9 cellular contexts compared by ENCODE assay signal in the genomic region with DNA sequence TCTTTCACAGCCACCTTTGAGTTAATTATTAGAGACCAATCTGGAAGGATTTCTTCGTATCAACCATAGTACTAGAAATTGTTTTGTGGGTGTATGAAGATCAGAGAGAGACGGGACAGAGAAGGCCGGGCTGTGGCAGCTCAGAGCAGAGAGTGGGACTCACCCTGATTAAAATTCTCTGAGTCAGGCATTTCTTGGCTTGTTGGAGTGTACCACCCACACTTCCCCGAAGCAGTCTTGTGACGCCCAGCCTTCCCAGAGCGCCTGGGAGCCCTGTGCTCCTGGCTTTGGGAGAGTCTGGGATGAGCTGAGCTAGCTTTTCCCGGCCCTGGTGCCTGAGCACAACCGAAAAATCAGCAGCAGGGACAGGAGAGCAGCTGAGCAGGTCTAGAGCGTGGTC. TPM values are rescaled to one million over a fixed set of nuclear protein-coding genes. Genes with fewer than 3 reads are reported as not detected.
DNase-seq lines count a peak whose midpoint lies in the region; ATAC-seq and TF ChIP-seq lines count a peak whose summit lies in the region.
"Had no signal": no experiment of that assay in that cellular context is flagged by ENCODE, and none has a peak within 500 bp of the region (broad histone marks: within the 10 kb centered on the region; RNA-seq: fewer than 3 reads in every experiment).

No MANE protein-coding gene starts in this region.

- H3K27ac ChIP-seq in endodermal cell (ENCODE audit: low read depth, low read length), result no peak overlapping the region
- H3K27ac ChIP-seq in mesodermal cell (ENCODE audit: low read depth, low read length, severe bottlenecking), result peak overlapping the region; percentile 69
- peak overlapping the region; percentile 50 to 80 (median 75) for H3K27ac ChIP-seq in thyroid gland
- H3K27ac ChIP-seq in CD4-positive, alpha-beta memory T cell (ENCODE audit: low read depth, low read length), result no peak overlapping the region

- peak in 1 of 2 donors; percentile 16 for TF ChIP-seq POLR2A in thyroid gland (IDR thresholded peaks at IDR 0.05)

- H3K4me1 ChIP-seq in endodermal cell (ENCODE audit: control insufficient read depth, insufficient read depth, low read length), result no peaks in the 10 kb centered on the region
- peaks cover 4% of the 10 kb centered on the region for H3K4me1 ChIP-seq in mesodermal cell (ENCODE audit: control insufficient read depth, insufficient read depth, low read length, poor library complexity, severe bottlenecking)
- H3K4me1 ChIP-seq in thyroid gland, result peaks cover 12 to 46% of the 10 kb centered on the region in 2 donors
- H3K4me1 ChIP-seq in CD4-positive, alpha-beta memory T cell (ENCODE audit: insufficient read depth, low read length), result no peaks in the 10 kb centered on the region

- WGBS in endodermal cell (ENCODE audit: insufficient coverage in 1 of 2, insufficient read length in 1 of 2), 2 experiments, result 89 to 90% methylated on average over 7 to 9 of the region's 9 CpGs
- WGBS in mesodermal cell (ENCODE audit: insufficient coverage in 2 of 2), 2 experiments, result 85 to 93% methylated on average over 7 to 9 of the region's 9 CpGs
- WGBS in thyroid gland, 2 donors, result 63 to 67% methylated on average over 7 to 9 of the region's 9 CpGs

- peaks cover 36% of the 10 kb centered on the region for H3K36me3 Mint-ChIP-seq in endodermal cell (ENCODE audit: low read depth)
- peaks cover 5 to 12% of the 10 kb centered on the region in 2 donors for H3K36me3 Mint-ChIP-seq in CD4-positive, alpha-beta memory T cell

- H3K4me3 ChIP-seq in endodermal cell (ENCODE audit: low read length) (no peak overlapping the region), mesodermal cell (ENCODE audit: extremely low read depth, insufficient read depth, low read length, poor library complexity, severe bottlenecking) (no peak overlapping the region), thyroid gland (replicated peaks in 1 of 3) (no peak overlapping the region)
- no peak overlapping the region for H3K4me3 ChIP-seq in CD4-positive, alpha-beta memory T cell (ENCODE audit: low read length in 2 of 2)

- H3K27ac Mint-ChIP-seq in endodermal cell, result peak overlapping the region; percentile 24
- H3K27ac Mint-ChIP-seq in CD4-positive, alpha-beta memory T cell, result peak overlapping the region in 1 of 7 donors; percentile 71
- H3K27ac Mint-ChIP-seq: activated CD4-positive, alpha-beta T cell treated with anti-CD3 and anti-CD28 coated beads for 36 hours had no signal

- H3K27me3 ChIP-seq in endodermal cell (ENCODE audit: control insufficient read depth, insufficient read depth, low read length, poor library complexity, severe bottlenecking) (no peaks in the 10 kb centered on the region), thyroid gland (no peaks in the 10 kb centered on the region)
- H3K27me3 ChIP-seq in CD4-positive, alpha-beta memory T cell (ENCODE audit: insufficient read depth, low read length), result no peaks in the 10 kb centered on the region

- POLR2A ChIA-PET in CD4-positive, alpha-beta memory T cell (lab: Charles Lee; ENCODE audit: partially characterized antibody), result no interaction called here

- DNase-seq in NCI-H226 (peak; percentile 87), endodermal cell (peak; percentile 53), thyroid gland (peak; percentile 36 to 40)
- DNase-seq in CD4-positive, alpha-beta memory T cell, result no peak
- DNase-seq: activated CD4-positive, alpha-beta T cell treated with anti-CD3 and anti-CD28 coated beads for 36 hours had no signal

- ATAC-seq in GM19455 (IDR thresholded peaks at IDR 0.05; ENCODE audit: unreplicated experiment) (no peak), GM21526 (IDR thresholded peaks at IDR 0.05; ENCODE audit: low FRiP score, unreplicated experiment) (no peak), GM19467 (IDR thresholded peaks at IDR 0.05; ENCODE audit: unreplicated experiment) (no peak)
- ATAC-seq: activated CD4-positive, alpha-beta T cell treated with anti-CD3 and anti-CD28 coated beads for 36 hours had no signal

- no peak overlapping the region for H3K9ac ChIP-seq in endodermal cell (ENCODE audit: extremely low read depth, low read length, poor library complexity, severe bottlenecking)

- intact Hi-C loops in thyroid gland (cut with DNase I), result no loop called here
- intact Hi-C loops in CD4-positive, alpha-beta memory T cell (cut with micrococcal nuclease), result no loop called here

- H3K4me3 Mint-ChIP-seq in endodermal cell, result no peak overlapping the region
- no peak overlapping the region for H3K4me3 Mint-ChIP-seq in CD4-positive, alpha-beta memory T cell
- H3K4me3 Mint-ChIP-seq: activated CD4-positive, alpha-beta T cell treated with anti-CD3 and anti-CD28 coated beads for 36 hours had no signal

- no peaks in the 10 kb centered on the region for H3K9me3 ChIP-seq in endodermal cell (ENCODE audit: control insufficient read depth, low read length)
- H3K9me3 ChIP-seq in mesodermal cell (ENCODE audit: control insufficient read depth, low read length), result no peaks in the 10 kb centered on the region
- H3K9me3 ChIP-seq in thyroid gland, result no peaks in the 10 kb centered on the region
- no peaks in the 10 kb centered on the region for H3K9me3 ChIP-seq in CD4-positive, alpha-beta memory T cell (ENCODE audit: control insufficient read depth in 1 of 2, low read length in 2 of 2)

- no peaks in the 10 kb centered on the region for H3K9me3 Mint-ChIP-seq in endodermal cell
- H3K9me3 Mint-ChIP-seq in CD4-positive, alpha-beta memory T cell, result peaks cover 0 to 1% (median 0%) of the 10 kb centered on the region in 8 donors

- no peaks in the 10 kb centered on the region for H3K27me3 Mint-ChIP-seq in endodermal cell (ENCODE audit: insufficient read depth)
- no peaks in the 10 kb centered on the region for H3K27me3 Mint-ChIP-seq in CD4-positive, alpha-beta memory T cell
- H3K27me3 Mint-ChIP-seq: activated CD4-positive, alpha-beta T cell treated with anti-CD3 and anti-CD28 coated beads for 36 hours had no signal

- CTCF ChIA-PET in CD4-positive, alpha-beta memory T cell (lab: Charles Lee; ENCODE audit: partially characterized antibody), result interaction anchor here (0.6 kb wide), 1 partner anchor 8 kb away, joined by 3 read pairs; no protein-coding TSS in a partner anchor

- H3K36me3 ChIP-seq in endodermal cell (ENCODE audit: control insufficient read depth, insufficient read depth, low read length) (peaks cover 11% of the 10 kb centered on the region), mesodermal cell (ENCODE audit: control insufficient read depth, insufficient read depth, low read length) (peaks cover 39% of the 10 kb centered on the region), thyroid gland (no peaks in the 10 kb centered on the region)
- H3K36me3 ChIP-seq in CD4-positive, alpha-beta memory T cell (ENCODE audit: insufficient read depth, low read length), result peaks cover 3% of the 10 kb centered on the region

- no peaks in the 10 kb centered on the region for H3K4me1 Mint-ChIP-seq in endodermal cell
- H3K4me1 Mint-ChIP-seq in CD4-positive, alpha-beta memory T cell, result peaks cover 6 to 30% (median 11%) of the 10 kb centered on the region in 4 donors

- TF ChIP-seq CTCF in endodermal cell (conservative IDR thresholded peaks at IDR 0.05) (no peak), thyroid gland (IDR thresholded peaks at IDR 0.05) (no peak)

RNA-seq across cellular contexts. Expression of gene PLEKHM2, which starts 19.4 kb away (rescaled TPM):
- total RNA-seq in endodermal cell, result 10 to 100 TPM; 46.9 to 50.4 TPM
- 41.0 TPM for polyA plus RNA-seq in endodermal cell (2013, experiment 1 of 2)
- 37.9 TPM for polyA plus RNA-seq in endodermal cell (2013, experiment 2 of 2)
- polyA plus RNA-seq in mesodermal cell (2013, experiment 1 of 2), result 56.9 TPM
- polyA plus RNA-seq in mesodermal cell (2013, experiment 2 of 2), result 46.0 TPM
- 10 to 100 TPM; 38.3 to 48.4 (median 39.4) TPM for total RNA-seq in thyroid gland
- 10 to 100 TPM; 53.1 to 59.8 TPM for total RNA-seq in CD4-positive, alpha-beta memory T cell
- 1 to 10 TPM; 2.0 to 8.8 TPM for polyA plus RNA-seq in CD4-positive, alpha-beta memory T cell

RNA-seq across cellular contexts. Expression of gene SLC25A34, which starts 32.5 kb away (rescaled TPM):
- total RNA-seq in endodermal cell (1 to 10 TPM; 1.8 to 3.5 TPM), thyroid gland (1 to 10 TPM in 3 of 4 donors, under 1 TPM in 1; 0.98 to 2.6 (median 2.0) TPM)
- 1.4 TPM for polyA plus RNA-seq in endodermal cell (2013, experiment 1 of 2)
- polyA plus RNA-seq in endodermal cell (2013, experiment 2 of 2), result 0.95 TPM
- 1.7 TPM for polyA plus RNA-seq in mesodermal cell (2013, experiment 1 of 2)
- 2.1 TPM for polyA plus RNA-seq in mesodermal cell (2013, experiment 2 of 2)
- total RNA-seq in CD4-positive, alpha-beta memory T cell, result 1 to 10 TPM; 2.2 to 4.2 TPM
- under 1 TPM in 1 of 2 donors, not detected in 1; 0.08 TPM for polyA plus RNA-seq in CD4-positive, alpha-beta memory T cell

RNA-seq across cellular contexts. Expression of gene TMEM82, which starts 38.7 kb away (rescaled TPM):
- total RNA-seq in endodermal cell (1 to 10 TPM in 1 of 2 donors, under 1 TPM in 1; 0.46 to 3.2 TPM), thyroid gland (not detected)
- 0.36 TPM for polyA plus RNA-seq in endodermal cell (2013, experiment 1 of 2)
- polyA plus RNA-seq in endodermal cell (2013, experiment 2 of 2), result not detected
- polyA plus RNA-seq in mesodermal cell (2013, experiment 1 of 2), result not detected
- polyA plus RNA-seq in mesodermal cell (2013, experiment 2 of 2), result not detected
- total RNA-seq in CD4-positive, alpha-beta memory T cell, result not detected
- polyA plus RNA-seq in CD4-positive, alpha-beta memory T cell, result not detected
- total RNA-seq: activated CD4-positive, alpha-beta T cell treated with anti-CD3 and anti-CD28 coated beads for 36 hours had no signal

RNA-seq across cellular contexts. Expression of gene FBLIM1, which starts 55.0 kb away (rescaled TPM):
- total RNA-seq in endodermal cell (10 to 100 TPM; 58.4 to 60.6 TPM), thyroid gland (10 to 100 TPM; 11.4 to 28.0 (median 25.9) TPM)
- 26.4 TPM for polyA plus RNA-seq in endodermal cell (2013, experiment 1 of 2)
- polyA plus RNA-seq in endodermal cell (2013, experiment 2 of 2), result 23.9 TPM
- polyA plus RNA-seq in mesodermal cell (2013, experiment 1 of 2), result 81.1 TPM
- 60.5 TPM for polyA plus RNA-seq in mesodermal cell (2013, experiment 2 of 2)
- total RNA-seq in CD4-positive, alpha-beta memory T cell, result not detected
- polyA plus RNA-seq in CD4-positive, alpha-beta memory T cell, result not detected

Comparison
In these comparisons a context has a peak if more than half of its experiments do, and no peak if none do; other contexts are left out.
1. DNase-seq: peak in NCI-H226 (single experiment), endodermal cell (single experiment) and thyroid gland (2 of 2); none in CD4-positive, alpha-beta memory T cell (0 of 5).
2. H3K27ac ChIP-seq: peak in mesodermal cell (single experiment) and thyroid gland (3 of 3); none in endodermal cell (single experiment) and CD4-positive, alpha-beta memory T cell (single experiment).